ENCODE assay signal across 8 cellular contexts in the genomic region with DNA sequence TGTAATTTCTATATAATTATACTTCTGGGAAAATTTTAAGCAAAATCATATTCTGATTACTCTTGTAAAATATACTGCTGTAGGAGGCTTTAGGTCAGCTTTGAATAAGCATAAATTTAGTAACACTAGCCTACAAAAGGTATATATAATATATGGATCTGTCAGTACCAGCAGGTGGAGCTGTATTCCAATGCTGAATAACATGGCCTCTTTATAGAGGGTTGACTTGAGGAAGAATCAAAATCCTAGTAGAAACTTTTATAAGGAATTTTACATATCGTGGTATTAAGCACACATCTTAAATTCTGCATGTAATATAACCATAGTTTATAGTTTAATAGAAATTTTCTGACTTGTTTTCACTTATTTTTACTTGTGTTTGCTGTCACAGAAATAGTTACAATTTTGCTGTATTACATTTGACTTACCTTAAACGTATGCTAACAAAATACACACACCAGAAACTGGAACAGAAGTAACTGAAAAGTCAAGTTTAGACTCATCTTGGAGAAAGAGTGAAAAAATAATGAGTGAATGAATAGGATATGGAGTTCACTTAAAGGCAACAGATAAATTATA.
DNase-seq lines count a peak whose midpoint lies in the region; ATAC-seq and TF ChIP-seq lines count a peak whose summit lies in the region.

No MANE protein-coding gene starts in this region.

- H3K4me2 ChIP-seq in mammary epithelial cell (ENCODE audit: insufficient read depth, low read depth, low read length) (no peak overlapping the region), mesendoderm (ENCODE audit: low read length) (no peak overlapping the region)

- no peaks in the 10 kb centered on the region for H3K79me2 ChIP-seq in mammary epithelial cell (ENCODE audit: insufficient read depth, low read length)
- no peaks in the 10 kb centered on the region for H3K79me2 ChIP-seq in mesendoderm (ENCODE audit: control insufficient read depth, insufficient read depth, low read length)

- ATAC-seq in HG02870 (IDR thresholded peaks at IDR 0.05; ENCODE audit: unreplicated experiment) (peak; percentile 65), HG02973 (IDR thresholded peaks at IDR 0.05; ENCODE audit: unreplicated experiment) (no peak)

- H3K79me1 ChIP-seq in mesendoderm (ENCODE audit: low read length) = no peaks in the 10 kb centered on the region

- H3K56ac ChIP-seq in mesendoderm (ENCODE audit: low read length) = no peak overlapping the region

- dilution Hi-C loops in mammary epithelial cell (cut with HindIII; ENCODE audit: low sequenced_read_pairs) = no loop called here

- H3K9me3 ChIP-seq in mammary epithelial cell (replicated peaks; ENCODE audit: insufficient read depth, low read length) = no peaks in the 10 kb centered on the region

- no peak overlapping the region for H3K27ac ChIP-seq in mammary epithelial cell (ENCODE audit: insufficient read depth, low read depth, low read length)
- no peak overlapping the region for H3K27ac ChIP-seq in mesendoderm (ENCODE audit: low read depth, low read length)

- H2BK5ac ChIP-seq in mesendoderm (ENCODE audit: low read length) = no peak overlapping the region

- DNase-seq in NOMO-1 treated with DMSO at 0.1 percent for 48 hours (lab: John Stamatoyannopoulos, UW; ENCODE audit: unreplicated experiment) (peak; percentile 30), NOMO-1 treated with dmso at 0.1 percent for 144 hours (lab: John Stamatoyannopoulos, UW; ENCODE audit: unreplicated experiment) (no peak), NCI-H69 (lab: John Stamatoyannopoulos, UW) (peak; percentile 77), mammary epithelial cell (peak; percentile 45), mesendoderm (peak; percentile 67), HuH-7 (ENCODE audit: low spot score) (no peak)

- H4K20me1 ChIP-seq in mammary epithelial cell (ENCODE audit: insufficient read depth, low read length) = no peaks in the 10 kb centered on the region

- H2AFZ ChIP-seq in mammary epithelial cell (ENCODE audit: low read depth, low read length) = no peak overlapping the region

- H3K4me3 ChIP-seq in mammary epithelial cell (replicated peaks in 1 of 3; ENCODE audit: insufficient read depth in 1 of 3, low read depth in 2 of 3, low read length in 3 of 3) (no peak overlapping the region), mesendoderm (ENCODE audit: low read length) (no peak overlapping the region)

- no peak overlapping the region for H3K18ac ChIP-seq in mesendoderm (ENCODE audit: low read length)

- in situ Hi-C loops in mammary epithelial cell (cut with MboI; ENCODE audit: low sequenced_read_pairs in 2 of 2) = loop anchor here (5.0 to 10.0 kb wide), 2 partner anchors 391 to 399 kb away; no protein-coding TSS in a partner anchor

- H3K9ac ChIP-seq in mammary epithelial cell (ENCODE audit: insufficient read depth, low read length) (no peak overlapping the region), mesendoderm (ENCODE audit: low read length) (no peak overlapping the region)

- H3K23ac ChIP-seq in mesendoderm (ENCODE audit: low read length) = no peak overlapping the region

- no peaks in the 10 kb centered on the region for H3K27me3 ChIP-seq in mammary epithelial cell (ENCODE audit: insufficient read depth, low read length)
- no peaks in the 10 kb centered on the region for H3K27me3 ChIP-seq in mesendoderm (ENCODE audit: insufficient read depth, low read length, poor library complexity)

- H4K5ac ChIP-seq in mesendoderm (ENCODE audit: low read length) = no peak overlapping the region

- CTCF ChIA-PET in mammary epithelial cell (lab: Charles Lee; ENCODE audit: low non-redundant PET) = interaction anchor here (0.5 kb wide), 1 partner anchor 9 kb away, joined by 4 read pairs; no protein-coding TSS in a partner anchor

- H3K36me3 ChIP-seq in mammary epithelial cell (ENCODE audit: insufficient read depth, low read length) (no peaks in the 10 kb centered on the region), mesendoderm (ENCODE audit: control insufficient read depth, insufficient read depth, low read length) (no peaks in the 10 kb centered on the region)

- no peak overlapping the region for H4K8ac ChIP-seq in mesendoderm (ENCODE audit: low read depth, low read length)

- WGBS in mammary epithelial cell (ENCODE audit: low coverage, missing lambda C conversion rate) = 50% methylated on average over 2 of the region's 2 CpGs
- no CpG with 5 or more reads among the region's 2 CpGs for WGBS in mesendoderm (ENCODE audit: extremely low coverage, insufficient coverage, low lambda C conversion rate)

- no peaks in the 10 kb centered on the region for H3K4me1 ChIP-seq in mammary epithelial cell (ENCODE audit: insufficient read depth, low read length)
- no peaks in the 10 kb centered on the region for H3K4me1 ChIP-seq in mesendoderm (ENCODE audit: control insufficient read depth, low read depth, low read length)

- H2AK5ac ChIP-seq in mesendoderm (ENCODE audit: low read length) = no peak overlapping the region

- H3K4ac ChIP-seq in mesendoderm (ENCODE audit: low read depth, low read length) = no peak overlapping the region

- TF ChIP-seq CTCF in mammary epithelial cell (conservative IDR thresholded peaks at IDR 0.05 in 1 of 2, IDR thresholded peaks at IDR 0.05 in 1 of 2; ENCODE audit: extremely low read depth in 1 of 2, insufficient read depth in 1 of 2, low read depth in 1 of 2, low read length in 2 of 2) = peak; percentile 61 to 67

- no peak overlapping the region for H2BK15ac ChIP-seq in mesendoderm (replicated peaks; ENCODE audit: low read depth)

- no peak overlapping the region for H2BK120ac ChIP-seq in mesendoderm (ENCODE audit: low read depth, low read length)

- intact Hi-C loops in mammary epithelial cell (cut with micrococcal nuclease) = loop anchor here (1.0 to 5.0 kb wide), 3 partner anchors 81 to 399 kb away; partner anchors contain the start of gene HMCN1

- no TSS peak for BruUV-seq in mammary epithelial cell (replicated peaks; lab: Mats Ljungman, UMichigan)

Comparison
In these comparisons a context has a peak if more than half of its experiments do, and no peak if none do; other contexts are left out.
1. DNase-seq: peak in NOMO-1 treated with DMSO at 0.1 percent for 48 hours (single experiment), NCI-H69 (single experiment), mammary epithelial cell (single experiment) and mesendoderm (single experiment); none in NOMO-1 treated with dmso at 0.1 percent for 144 hours (single experiment) and HuH-7 (single experiment).